ENCODE assay signal across 10 cellular contexts in the genomic region with DNA sequence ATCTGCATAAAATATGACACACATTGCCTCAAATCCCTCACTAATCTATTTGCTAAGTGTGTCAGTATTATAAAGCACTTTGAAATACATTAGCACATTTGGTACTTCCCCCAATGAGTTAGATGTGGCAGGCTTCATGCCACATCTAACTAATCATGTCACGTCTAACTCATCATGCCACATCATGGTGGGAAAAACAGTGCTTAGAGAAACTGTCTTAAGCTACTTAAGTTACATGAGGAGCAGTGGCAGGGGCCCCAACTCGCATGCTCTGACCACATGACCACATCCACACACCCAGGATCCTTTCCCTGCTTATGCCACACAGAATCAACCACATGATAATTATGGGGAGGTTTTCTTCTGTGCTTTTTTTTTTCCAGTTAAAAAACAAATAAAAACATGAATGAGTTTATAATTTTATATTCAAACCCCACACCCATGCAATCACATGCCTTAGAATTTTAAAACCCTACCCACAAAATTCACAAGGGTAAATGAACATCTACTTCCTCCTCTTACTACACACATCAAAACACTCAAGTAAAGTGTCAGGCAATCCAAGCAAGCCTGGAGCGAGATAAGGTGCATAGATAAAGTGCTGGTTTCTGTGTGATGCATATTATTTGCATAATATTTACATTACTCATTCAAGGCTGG. TPM values are rescaled to one million over a fixed set of nuclear protein-coding genes. Genes with fewer than 3 reads are reported as not detected.
DNase-seq lines count a peak whose midpoint lies in the region; ATAC-seq and TF ChIP-seq lines count a peak whose summit lies in the region.
"Had no signal": no experiment of that assay in that cellular context is flagged by ENCODE, and none has a peak within 500 bp of the region (broad histone marks: within the 10 kb centered on the region; RNA-seq: fewer than 3 reads in every experiment).

No MANE protein-coding gene starts in this region.

- no peak overlapping the region for H3K4me3 Mint-ChIP-seq in activated T-cell treated with anti-CD3 and anti-CD28 coated beads, Interleukin-2, amount 50 U/mL, for 72 hours

- H3K9ac ChIP-seq in neuronal stem cell (ENCODE audit: low read depth, low read length, poor library complexity) = no peak overlapping the region

- H3K23ac ChIP-seq in neuronal stem cell (ENCODE audit: low read depth, low read length, poor library complexity) = no peak overlapping the region

- no peak for TF ChIP-seq POLR2A in suprapubic skin (IDR thresholded peaks at IDR 0.05)

- H3K9me3 ChIP-seq in suprapubic skin = peaks cover 6% of the 10 kb centered on the region
- no peaks in the 10 kb centered on the region for H3K9me3 ChIP-seq in neuronal stem cell (replicated peaks in 1 of 2; ENCODE audit: control insufficient read depth in 2 of 2, insufficient read depth in 1 of 2, low read depth in 1 of 2, low read length in 2 of 2)

- H3K27me3 ChIP-seq in suprapubic skin (no peaks in the 10 kb centered on the region), neuronal stem cell (ENCODE audit: control insufficient read depth in 3 of 3, insufficient read depth in 3 of 3, low read depth in 1 of 3, low read length in 3 of 3) (no peaks in the 10 kb centered on the region)
- H3K27me3 ChIP-seq: vagina had no signal

- ATAC-seq in activated T-cell treated with anti-CD3 and anti-CD28 coated beads, Interleukin-2, amount 50 U/mL, for 72 hours (replicated peaks in 1 of 2) = peak; percentile 91 to 95
- peak; percentile 45 for ATAC-seq in HG03108 (IDR thresholded peaks at IDR 0.05; ENCODE audit: unreplicated experiment)
- ATAC-seq: psoas muscle had no signal

- H3K4me1 Mint-ChIP-seq in activated T-cell treated with anti-CD3 and anti-CD28 coated beads, Interleukin-2, amount 50 U/mL, for 72 hours (ENCODE audit: low read depth) = peaks cover 18% of the 10 kb centered on the region

- H3K27ac ChIP-seq in suprapubic skin = peak overlapping the region; percentile 90
- no peak overlapping the region for H3K27ac ChIP-seq in neuronal stem cell (replicated peaks; ENCODE audit: low read length)
- H3K27ac ChIP-seq: psoas muscle, vagina had no signal

- no peak overlapping the region for H3K14ac ChIP-seq in neuronal stem cell (ENCODE audit: low read length)

- H2AFZ ChIP-seq in neuronal stem cell (ENCODE audit: low read length) = no peak overlapping the region

- no peak overlapping the region for H4K8ac ChIP-seq in neuronal stem cell (ENCODE audit: low read depth, low read length)

- peaks cover 1 to 5% of the 10 kb centered on the region in 2 donors for H3K9me3 Mint-ChIP-seq in activated T-cell treated with anti-CD3 and anti-CD28 coated beads, Interleukin-2, amount 50 U/mL, for 72 hours

- H3K4me1 ChIP-seq in suprapubic skin (peaks cover 16% of the 10 kb centered on the region), neuronal stem cell (ENCODE audit: control insufficient read depth in 2 of 2, insufficient read depth in 1 of 2, low read depth in 1 of 2, low read length in 2 of 2) (no peaks in the 10 kb centered on the region)
- H3K4me1 ChIP-seq: psoas muscle, vagina had no signal

- no peak for TF ChIP-seq CTCF in suprapubic skin (IDR thresholded peaks at IDR 0.05)

- no peak for TF ChIP-seq EP300 in suprapubic skin (IDR thresholded peaks at IDR 0.05)

- no peak overlapping the region for H2BK120ac ChIP-seq in neuronal stem cell (ENCODE audit: low read depth, low read length)

- no peaks in the 10 kb centered on the region for H3K36me3 Mint-ChIP-seq in activated T-cell treated with anti-CD3 and anti-CD28 coated beads, Interleukin-2, amount 50 U/mL, for 72 hours (ENCODE audit: insufficient read depth in 2 of 2)

- no peak overlapping the region for H3K4me2 ChIP-seq in neuronal stem cell (ENCODE audit: insufficient read depth, low read length, poor library complexity, severe bottlenecking)

- H2BK12ac ChIP-seq in neuronal stem cell (ENCODE audit: low read length) = no peak overlapping the region

- no peak overlapping the region for H3K18ac ChIP-seq in neuronal stem cell (ENCODE audit: low read length)

- no peaks in the 10 kb centered on the region for H3K36me3 ChIP-seq in suprapubic skin
- no peaks in the 10 kb centered on the region for H3K36me3 ChIP-seq in neuronal stem cell (replicated peaks in 1 of 2; ENCODE audit: control insufficient read depth in 2 of 2, insufficient read depth in 2 of 2, low read length in 2 of 2)
- H3K36me3 ChIP-seq: vagina had no signal

- WGBS in suprapubic skin = 34% methylated on average over 3 of the region's 3 CpGs
- no CpG with 5 or more reads among the region's 3 CpGs for WGBS in neuronal stem cell (ENCODE audit: extremely low coverage in 2 of 2, insufficient read length in 2 of 2, insufficient replicate concordance in 1 of 2), 2 donors

- H2BK5ac ChIP-seq in neuronal stem cell (ENCODE audit: low read length) = no peak overlapping the region

- no peak overlapping the region for H3K27ac Mint-ChIP-seq in activated T-cell treated with anti-CD3 and anti-CD28 coated beads, Interleukin-2, amount 50 U/mL, for 72 hours

- H3K4me3 ChIP-seq in suprapubic skin (peak overlapping the region; percentile 37), neuronal stem cell (ENCODE audit: low read length in 2 of 2) (no peak overlapping the region)
- H3K4me3 ChIP-seq: psoas muscle had no signal

- no peak overlapping the region for H2BK15ac ChIP-seq in neuronal stem cell (ENCODE audit: low read length)

- no peak overlapping the region for H2AK5ac ChIP-seq in neuronal stem cell (ENCODE audit: low read depth, low read length)

- H3K4ac ChIP-seq in neuronal stem cell (ENCODE audit: low read length) = no peak overlapping the region

- peaks cover 26% of the 10 kb centered on the region for H3K27me3 Mint-ChIP-seq in activated T-cell treated with anti-CD3 and anti-CD28 coated beads, Interleukin-2, amount 50 U/mL, for 72 hours (ENCODE audit: low read depth)

- peak; percentile 14 to 43 for DNase-seq in activated T-cell treated with anti-CD3 and anti-CD28 coated beads, Interleukin-2, amount 50 U/mL, for 72 hours
- no peak for DNase-seq in activated T-cell treated with anti-CD3 and anti-CD28 coated beads, Interleukin-2, amount 50 U/mL, for 1 hour
- peak; percentile 45 for DNase-seq in amniotic epithelial cell (ENCODE audit: low read depth)
- no peak for DNase-seq in suprapubic skin (ENCODE audit: low spot score in 2 of 2)
- no peak for DNase-seq in DMS114 treated with DMSO at 0.1 percent for 48 hours (lab: John Stamatoyannopoulos, UW; ENCODE audit: unreplicated experiment)
- no peak for DNase-seq in RPMI8226
- no peak for DNase-seq in neuronal stem cell (ENCODE audit: low spot score)
- DNase-seq: psoas muscle had no signal

- no peak overlapping the region for H4K91ac ChIP-seq in neuronal stem cell (ENCODE audit: low read depth, low read length, poor library complexity)

- H3K79me1 ChIP-seq in neuronal stem cell (ENCODE audit: low read depth, low read length) = no peaks in the 10 kb centered on the region

RNA-seq across cellular contexts. Expression of a gene that starts 1.6 kb away (rescaled TPM):
- total RNA-seq in activated T-cell treated with anti-CD3 and anti-CD28 coated beads, Interleukin-2, amount 50 U/mL, for 72 hours = under 1 TPM in 1 of 2 donors, not detected in 1; 0.02 TPM
- 10 to 100 TPM; 55.9 to 98.4 (median 65.9) TPM for total RNA-seq in suprapubic skin
- polyA plus RNA-seq in neuronal stem cell (2013, experiment 1 of 2) = 0.03 TPM
- polyA plus RNA-seq in neuronal stem cell (2013, experiment 2 of 2) = 0.03 TPM
- total RNA-seq: psoas muscle had no signal
- polyA plus RNA-seq: psoas muscle had no signal

Comparison
In these comparisons a context has a peak if more than half of its experiments do, and no peak if none do; other contexts are left out.
1. DNase-seq: peak in activated T-cell treated with anti-CD3 and anti-CD28 coated beads, Interleukin-2, amount 50 U/mL, for 72 hours (2 of 2) and amniotic epithelial cell (single experiment); none in activated T-cell treated with anti-CD3 and anti-CD28 coated beads, Interleukin-2, amount 50 U/mL, for 1 hour (single experiment), suprapubic skin (0 of 2), DMS114 treated with DMSO at 0.1 percent for 48 hours (single experiment), RPMI8226 (single experiment) and neuronal stem cell (single experiment).
2. RNA of a gene that starts 1.6 kb away (total RNA-seq): 55.9 to 98.4 TPM in suprapubic skin; 0.02 TPM in activated T-cell treated with anti-CD3 and anti-CD28 coated beads, Interleukin-2, amount 50 U/mL, for 72 hours; every median in the first group is over 10 times any median in the second.